In genomic region chr10:62689712-62690111, GRCh38 we compare ENCODE assay signal across 12 cellular contexts.
A peak's percentile ranks its signal among the peaks of the same experiment; 100 is the strongest.
DNase-seq lines count a peak whose midpoint lies in the region; ATAC-seq and TF ChIP-seq lines count a peak whose summit lies in the region.
"Had no signal": no experiment of that assay in that cellular context is flagged by ENCODE, and none has a peak within 500 bp of the region (broad histone marks: within the 10 kb centered on the region; RNA-seq: fewer than 3 reads in every experiment).

No MANE protein-coding gene starts in this region.

- no peaks in the 10 kb centered on the region for H3K27me3 ChIP-seq in CD4-positive, CD25-positive, alpha-beta regulatory T cell (ENCODE audit: control insufficient read depth, insufficient read depth, low read length)
- H3K27me3 ChIP-seq in OCI-LY3 (ENCODE audit: low read depth, low read length): no peaks in the 10 kb centered on the region
- H3K27me3 ChIP-seq: SJCRH30 had no signal

- H3K4me3 ChIP-seq in CD4-positive, CD25-positive, alpha-beta regulatory T cell (ENCODE audit: low read depth, low read length): peak overlapping the region; percentile 64
- H3K4me3 ChIP-seq in OCI-LY3 (ENCODE audit: low read length): peak overlapping the region; percentile 32
- H3K4me3 ChIP-seq: SJCRH30 had no signal

- TF ChIP-seq CTCF in OCI-LY3 (IDR thresholded peaks at IDR 0.05; ENCODE audit: low read depth, low read length): no peak

- peak in 1 of 2 donors; percentile 32 for ATAC-seq in CD4-positive, CD25-positive, alpha-beta regulatory T cell (ENCODE audit: low read depth in 2 of 2)
- peak; percentile 47 for ATAC-seq in GM19043 (IDR thresholded peaks at IDR 0.05; ENCODE audit: low read depth, unreplicated experiment)
- ATAC-seq in HG03097 (IDR thresholded peaks at IDR 0.05; ENCODE audit: low FRiP score, unreplicated experiment): no peak

- no peak overlapping the region; the same call in 1 of the 2 replicates for H2AFZ ChIP-seq in OCI-LY3 (ENCODE audit: low read depth, low read length)

- no peak overlapping the region for H3K27ac ChIP-seq in CD4-positive, CD25-positive, alpha-beta regulatory T cell (ENCODE audit: insufficient read depth, low read length, poor library complexity, severe bottlenecking)
- H3K27ac ChIP-seq in OCI-LY3 (ENCODE audit: low read length): peak overlapping the region; percentile 13; the same call in 1 of the 2 replicates
- H3K27ac ChIP-seq: SJCRH30 had no signal

- H3K4me1 Mint-ChIP-seq in CD4-positive, CD25-positive, alpha-beta regulatory T cell: peaks cover 16 to 44% (median 28%) of the 10 kb centered on the region in 4 donors

- H3K9ac ChIP-seq in OCI-LY3 (ENCODE audit: low read length): peak overlapping the region; percentile 40; the same call in 1 of the 2 replicates

- no peaks in the 10 kb centered on the region for H3K27me3 Mint-ChIP-seq in CD4-positive, CD25-positive, alpha-beta regulatory T cell

- peaks cover 1 to 11% (median 8%) of the 10 kb centered on the region in 7 donors for H3K9me3 Mint-ChIP-seq in CD4-positive, CD25-positive, alpha-beta regulatory T cell

- H3K4me3 Mint-ChIP-seq in CD4-positive, CD25-positive, alpha-beta regulatory T cell: peak overlapping the region in 3 of 4 donors; percentile 10 to 73 (median 73)

- H3K4me1 ChIP-seq in CD4-positive, CD25-positive, alpha-beta regulatory T cell (ENCODE audit: control insufficient read depth, insufficient read depth, low read length, poor library complexity, severe bottlenecking): peaks cover 21% of the 10 kb centered on the region
- H3K4me1 ChIP-seq in OCI-LY3 (ENCODE audit: low read length): peaks cover 33% of the 10 kb centered on the region
- H3K4me1 ChIP-seq: SJCRH30 had no signal

- no peaks in the 10 kb centered on the region for H3K79me2 ChIP-seq in OCI-LY3 (ENCODE audit: low read length)

- DNase-seq in CD4-positive, CD25-positive, alpha-beta regulatory T cell: peak in 2 of 3 donors; percentile 12 to 26
- DNase-seq in left kidney (ENCODE audit: low read depth, low spot score) (peak; percentile 31), NCI-H524 treated with DMSO at 0.1 percent for 48 hours (lab: John Stamatoyannopoulos, UW) (no peak), hypothalamus (lab: John Stamatoyannopoulos, UW) (no peak), NCI-H1436 treated with DMSO at 0.1 percent for 48 hours (lab: John Stamatoyannopoulos, UW) (no peak)
- DNase-seq: activated naive CD4-positive, alpha-beta T cell; cortex of kidney; NCI-H510A; SJCRH30 had no signal

- H4K20me1 ChIP-seq in OCI-LY3 (ENCODE audit: insufficient read depth, low read length): no peaks in the 10 kb centered on the region

- H3K9me3 ChIP-seq in CD4-positive, CD25-positive, alpha-beta regulatory T cell (ENCODE audit: control insufficient read depth in 2 of 2, low read length in 2 of 2): no peaks in the 10 kb centered on the region
- H3K9me3 ChIP-seq in OCI-LY3 (ENCODE audit: insufficient read depth, low read length): peaks cover 3% of the 10 kb centered on the region; the same call in 1 of the 2 replicates
- H3K9me3 ChIP-seq: SJCRH30 had no signal

- peak overlapping the region; percentile 52 for H3K4me2 ChIP-seq in OCI-LY3 (ENCODE audit: low read length)

- no peaks in the 10 kb centered on the region for H3K36me3 Mint-ChIP-seq in CD4-positive, CD25-positive, alpha-beta regulatory T cell

- H3K27ac Mint-ChIP-seq in CD4-positive, CD25-positive, alpha-beta regulatory T cell: peak overlapping the region in 2 of 3 donors; percentile 78 to 88

- no peaks in the 10 kb centered on the region for H3K36me3 ChIP-seq in CD4-positive, CD25-positive, alpha-beta regulatory T cell (ENCODE audit: control insufficient read depth, insufficient read depth, low read length)
- no peaks in the 10 kb centered on the region for H3K36me3 ChIP-seq in OCI-LY3 (replicated peaks; ENCODE audit: low read depth, low read length)
- H3K36me3 ChIP-seq: SJCRH30 had no signal

Comparison
In these comparisons a context has a peak if more than half of its experiments do, and no peak if none do; other contexts are left out.
1. DNase-seq: peak in CD4-positive, CD25-positive, alpha-beta regulatory T cell (2 of 3) and left kidney (single experiment); none in NCI-H524 treated with DMSO at 0.1 percent for 48 hours (single experiment), hypothalamus (0 of 51) and NCI-H1436 treated with DMSO at 0.1 percent for 48 hours (single experiment).